Comparison of ENCODE assay signal across 16 cellular contexts in genomic region chr13:42275506-42275905, GRCh38. TPM values are rescaled to one million over a fixed set of nuclear protein-coding genes. Genes with fewer than 3 reads are reported as not detected.
DNase-seq lines count a peak whose midpoint lies in the region; ATAC-seq, FAIRE-seq and TF ChIP-seq lines count a peak whose summit lies in the region.
"Had no signal": no experiment of that assay in that cellular context is flagged by ENCODE, and none has a peak within 500 bp of the region (broad histone marks: within the 10 kb centered on the region; RNA-seq: fewer than 3 reads in every experiment).

No MANE protein-coding gene starts in this region.

- peaks cover 24% of the 10 kb centered on the region for H3K79me2 ChIP-seq in keratinocyte (ENCODE audit: control insufficient read depth, insufficient read depth, low read length)

- H3K36me3 Mint-ChIP-seq in CD8-positive, alpha-beta memory T cell, result peaks cover 0 to 10% (median 0%) of the 10 kb centered on the region in 3 donors
- H3K36me3 Mint-ChIP-seq in T-helper 2 cell treated with Interferon-gamma antibody and Interleukin-4, amounts not matched to agents 5 μg/mL and 100 μg/mL, for 36 hours (ENCODE audit: low read depth), result peaks cover 29% of the 10 kb centered on the region
- H3K36me3 Mint-ChIP-seq: natural killer cell had no signal

- no peak overlapping the region for H3K27ac ChIP-seq in CD8-positive, alpha-beta memory T cell (ENCODE audit: low read depth, low read length)
- H3K27ac ChIP-seq in keratinocyte (ENCODE audit: control insufficient read depth, insufficient read depth, low read length), result no peak overlapping the region
- H3K27ac ChIP-seq: brain microvascular endothelial cell had no signal

- no peak overlapping the region for H3K4me3 ChIP-seq in CD8-positive, alpha-beta memory T cell (ENCODE audit: low read length)
- H3K4me3 ChIP-seq in keratinocyte (ENCODE audit: control insufficient read depth in 2 of 3, extremely low read depth in 1 of 3, insufficient read depth in 2 of 3, low read depth in 1 of 3, low read length in 3 of 3), result no peak overlapping the region

- FAIRE-seq in keratinocyte (lab: Jason Lieb, UNC), result peak; percentile 9
- FAIRE-seq: H54 had no signal

- no peak for DNase-seq in activated CD4-positive, CD25-positive, alpha-beta regulatory T cell (lab: John Stamatoyannopoulos, UW)
- DNase-seq in CD8-positive, alpha-beta memory T cell, result no peak
- DNase-seq in T-helper 2 cell treated with Interferon-gamma antibody and Interleukin-4, amounts not matched to agents 5 μg/mL and 100 μg/mL, for 36 hours (ENCODE audit: low spot score), result peak; percentile 46
- DNase-seq in keratinocyte (ENCODE audit: low read depth, low spot score) (no peak), NOMO-1 treated with dmso at 0.1 percent for 144 hours (lab: John Stamatoyannopoulos, UW; ENCODE audit: unreplicated experiment) (no peak), left lobe of liver (ENCODE audit: low spot score) (no peak), GM03348 (ENCODE audit: low spot score) (no peak)
- DNase-seq: brain microvascular endothelial cell; effector CD4-positive, alpha-beta T cell; KG1; natural killer cell; NCI-H1436 treated with DMSO at 0.1 percent for 48 hours; PC-3; SK-N-SH had no signal

- TF ChIP-seq CTCF in keratinocyte (optimal IDR thresholded peaks at IDR 0.05 in 1 of 3, IDR thresholded peaks at IDR 0.05 in 1 of 3, conservative IDR thresholded peaks at IDR 0.05 in 1 of 3; ENCODE audit: extremely low read depth in 1 of 3, insufficient read depth in 2 of 3, low read length in 3 of 3), result no peak

- peaks cover 53 to 58% (median 55%) of the 10 kb centered on the region in 3 donors for H3K4me1 Mint-ChIP-seq in CD8-positive, alpha-beta memory T cell
- peaks cover 54% of the 10 kb centered on the region for H3K4me1 Mint-ChIP-seq in T-helper 2 cell treated with Interferon-gamma antibody and Interleukin-4, amounts not matched to agents 5 μg/mL and 100 μg/mL, for 36 hours (ENCODE audit: low read depth)

- H3K27me3 Mint-ChIP-seq in CD8-positive, alpha-beta memory T cell, result no peaks in the 10 kb centered on the region
- H3K27me3 Mint-ChIP-seq in T-helper 2 cell treated with Interferon-gamma antibody and Interleukin-4, amounts not matched to agents 5 μg/mL and 100 μg/mL, for 36 hours (ENCODE audit: low read depth), result no peaks in the 10 kb centered on the region

- H3K4me3 Mint-ChIP-seq in CD8-positive, alpha-beta memory T cell, result peak overlapping the region in 4 of 7 donors; percentile 13 to 49 (median 26)
- H3K4me3 Mint-ChIP-seq in T-helper 2 cell treated with Interferon-gamma antibody and Interleukin-4, amounts not matched to agents 5 μg/mL and 100 μg/mL, for 36 hours, result peak overlapping the region; percentile 54
- H3K4me3 Mint-ChIP-seq: natural killer cell had no signal

- CTCF ChIA-PET in CD8-positive, alpha-beta memory T cell (lab: Charles Lee), result no interaction called here

- peak overlapping the region in 7 of 8 donors; percentile 6 to 88 (median 36) for H3K27ac Mint-ChIP-seq in CD8-positive, alpha-beta memory T cell
- H3K27ac Mint-ChIP-seq in T-helper 2 cell treated with Interferon-gamma antibody and Interleukin-4, amounts not matched to agents 5 μg/mL and 100 μg/mL, for 36 hours, result peak overlapping the region; percentile 42

- no peak overlapping the region for H3K4me2 ChIP-seq in keratinocyte (ENCODE audit: control insufficient read depth, extremely low read depth, insufficient read depth, low read depth, low read length)
- H3K4me2 ChIP-seq: SK-N-SH had no signal

- no peaks in the 10 kb centered on the region for H3K36me3 ChIP-seq in CD8-positive, alpha-beta memory T cell (ENCODE audit: insufficient read depth, low read length)
- no peaks in the 10 kb centered on the region for H3K36me3 ChIP-seq in keratinocyte (ENCODE audit: control insufficient read depth in 2 of 2, extremely low read depth in 1 of 2, insufficient read depth in 2 of 2, low read length in 2 of 2)
- H3K36me3 ChIP-seq: brain microvascular endothelial cell had no signal

- H3K4me1 ChIP-seq in CD8-positive, alpha-beta memory T cell (ENCODE audit: insufficient read depth, low read length), result peaks cover 49% of the 10 kb centered on the region
- H3K4me1 ChIP-seq in keratinocyte (ENCODE audit: control insufficient read depth, extremely low read depth, insufficient read depth, low read length), result peaks cover 17% of the 10 kb centered on the region

- peak; percentile 15 to 17 for ATAC-seq in activated CD4-positive, CD25-positive, alpha-beta regulatory T cell treated with anti-CD3 and anti-CD28 coated beads, Interleukin-2, amount 50 U/mL, for 24 hours
- ATAC-seq in left lobe of liver, result no peak
- ATAC-seq: natural killer cell, PC-3 had no signal

- H3K9me1 ChIP-seq in keratinocyte (ENCODE audit: control insufficient read depth, extremely low read depth, insufficient read depth, low read length), result no peaks in the 10 kb centered on the region

- no peaks in the 10 kb centered on the region for H3K9me3 ChIP-seq in CD8-positive, alpha-beta memory T cell (ENCODE audit: low read length)
- H3K9me3 ChIP-seq in keratinocyte (ENCODE audit: control insufficient read depth, low read depth, low read length), result no peaks in the 10 kb centered on the region
- H3K9me3 ChIP-seq: SK-N-SH had no signal

- H3K27me3 ChIP-seq in CD8-positive, alpha-beta memory T cell (ENCODE audit: insufficient read depth, low read length, poor library complexity, severe bottlenecking), result no peaks in the 10 kb centered on the region
- no peaks in the 10 kb centered on the region for H3K27me3 ChIP-seq in keratinocyte (ENCODE audit: control insufficient read depth, extremely low read depth, insufficient read depth, low read length)
- H3K27me3 ChIP-seq: brain microvascular endothelial cell had no signal

- H2AFZ ChIP-seq in keratinocyte (ENCODE audit: control insufficient read depth, low read length), result no peak overlapping the region

- H4K20me1 ChIP-seq in keratinocyte (ENCODE audit: control insufficient read depth, extremely low read depth, insufficient read depth, low read length), result no peaks in the 10 kb centered on the region

- H3K9ac ChIP-seq in keratinocyte (ENCODE audit: control insufficient read depth, extremely low read depth, insufficient read depth, low read length), result no peak overlapping the region
- H3K9ac ChIP-seq: SK-N-SH had no signal

- no peaks in the 10 kb centered on the region for H3K9me3 Mint-ChIP-seq in CD8-positive, alpha-beta memory T cell
- no peaks in the 10 kb centered on the region for H3K9me3 Mint-ChIP-seq in T-helper 2 cell treated with Interferon-gamma antibody and Interleukin-4, amounts not matched to agents 5 μg/mL and 100 μg/mL, for 36 hours
- H3K9me3 Mint-ChIP-seq: natural killer cell had no signal

- dilution Hi-C loops in keratinocyte (cut with MboI; ENCODE audit: extremely low pct_ligation_motif_present, low sequenced_read_pairs), result no loop called here

- POLR2A ChIA-PET in CD8-positive, alpha-beta memory T cell (lab: Charles Lee), result no interaction called here

RNA-seq across cellular contexts. Expression of gene AKAP11, which starts 3.6 kb away (rescaled TPM):
- 10 to 100 TPM; 37.8 to 37.9 TPM for total RNA-seq in CD8-positive, alpha-beta memory T cell
- polyA plus RNA-seq in CD8-positive, alpha-beta memory T cell, result 3.2 TPM
- polyA plus RNA-seq in keratinocyte, result 11.9 to 17.4 TPM (median 15.0 TPM) in 3 replicates
- polyA plus RNA-seq in keratinocyte (2011; ENCODE audit: low read depth), result 7.5 TPM
- 7.1 and 15.4 TPM in 2 replicates for polyA plus RNA-seq in keratinocyte (2011; cell fraction: cytosol; rRNA removed)
- 18.8 and 24.0 TPM in 2 replicates for polyA plus RNA-seq in keratinocyte (2011; cell fraction: nucleus; rRNA removed)
- 9.4 and 10.3 TPM in 2 replicates for polyA plus RNA-seq in keratinocyte (2012; ENCODE audit: low replicate concordance)
- 6.7 to 33.6 TPM (median 23.3 TPM) in 3 replicates for polyA minus RNA-seq in keratinocyte
- 15.2 TPM for polyA minus RNA-seq in keratinocyte (2011; cell fraction: cytosol; rRNA and poly(A)+ RNA removed)
- 26.5 and 55.1 TPM in 2 replicates for polyA minus RNA-seq in keratinocyte (2011; cell fraction: nucleus; rRNA and poly(A)+ RNA removed)
- 8.0 TPM for total RNA-seq in left lobe of liver
